17 cellular contexts compared by ENCODE assay signal in genomic region chr3:102068327-102068726, GRCh38.
A peak's percentile ranks its signal among the peaks of the same experiment; 100 is the strongest.
DNase-seq lines count a peak whose midpoint lies in the region; ATAC-seq and TF ChIP-seq lines count a peak whose summit lies in the region.
"Had no signal": no experiment of that assay in that cellular context is flagged by ENCODE, and none has a peak within 500 bp of the region (broad histone marks: within the 10 kb centered on the region; RNA-seq: fewer than 3 reads in every experiment).

No MANE protein-coding gene starts in this region.

- H3K36me3 ChIP-seq in A673 (ENCODE audit: insufficient read depth, low read length, poor library complexity, severe bottlenecking) (no peaks in the 10 kb centered on the region), IMR-90 (ENCODE audit: control insufficient read depth, insufficient read depth, low read length) (no peaks in the 10 kb centered on the region), mammary epithelial cell (ENCODE audit: insufficient read depth, low read length) (no peaks in the 10 kb centered on the region), mucosa of descending colon (ENCODE audit: low read depth) (no peaks in the 10 kb centered on the region), PC-9 (ENCODE audit: low read depth) (no peaks in the 10 kb centered on the region)
- H3K36me3 ChIP-seq: MG63, SJSA1 had no signal

- in situ Hi-C loops in IMR-90 (cut with MboI; ENCODE audit: low sequenced_read_pairs) = no loop called here
- in situ Hi-C loops in mammary epithelial cell (cut with MboI; ENCODE audit: low sequenced_read_pairs in 2 of 2) = no loop called here

- no CpG with 5 or more reads among the region's 1 CpG for WGBS in IMR-90 (ENCODE audit: extremely low coverage in 2 of 2, insufficient read length in 1 of 2), 2 experiments
- 100% methylated on average over 1 of the region's 1 CpG for WGBS in mammary epithelial cell (ENCODE audit: low coverage, missing lambda C conversion rate)

- H3K9ac ChIP-seq in IMR-90 (ENCODE audit: low read depth, low read length) = no peak overlapping the region
- H3K9ac ChIP-seq in mammary epithelial cell (ENCODE audit: insufficient read depth, low read length) = no peak overlapping the region

- ATAC-seq in IMR-90 (ENCODE audit: low read depth) = no peak
- peak; percentile 91 for ATAC-seq in mucosa of descending colon
- no peak for ATAC-seq in GM18870 (IDR thresholded peaks at IDR 0.05; ENCODE audit: unreplicated experiment)
- ATAC-seq in GM18873 (IDR thresholded peaks at IDR 0.05; ENCODE audit: low FRiP score, unreplicated experiment) = no peak
- no peak for ATAC-seq in GM18520 (IDR thresholded peaks at IDR 0.05; ENCODE audit: unreplicated experiment)
- ATAC-seq: HCT116 had no signal

- H3K4me2 ChIP-seq in IMR-90 (ENCODE audit: low read depth, low read length) (no peak overlapping the region), mammary epithelial cell (ENCODE audit: insufficient read depth, low read depth, low read length) (no peak overlapping the region), PC-9 (no peak overlapping the region)

- no peak for TF ChIP-seq POLR2A in IMR-90 (IDR thresholded peaks at IDR 0.05; ENCODE audit: low read depth, low read length)

- no peak overlapping the region for H2BK20ac ChIP-seq in IMR-90 (ENCODE audit: low read depth, low read length)

- H2BK120ac ChIP-seq in IMR-90 (ENCODE audit: low read depth, low read length) = no peak overlapping the region

- no peak for TF ChIP-seq RAD21 in IMR-90 (IDR thresholded peaks at IDR 0.05; ENCODE audit: low read length)

- no peaks in the 10 kb centered on the region; the same call in 1 of the 2 replicates for H3K9me1 ChIP-seq in IMR-90 (ENCODE audit: insufficient read depth, low read length)

- H3K4me1 ChIP-seq in A673 (ENCODE audit: insufficient read depth, low read length, poor library complexity, severe bottlenecking) = no peaks in the 10 kb centered on the region
- H3K4me1 ChIP-seq in IMR-90 (ENCODE audit: control insufficient read depth, insufficient read depth, low read length) = peaks cover 4% of the 10 kb centered on the region
- H3K4me1 ChIP-seq in mammary epithelial cell (ENCODE audit: insufficient read depth, low read length) = peaks cover 14% of the 10 kb centered on the region
- H3K4me1 ChIP-seq in mucosa of descending colon (ENCODE audit: low read depth) = no peaks in the 10 kb centered on the region
- H3K4me1 ChIP-seq in PC-9 (replicated peaks; ENCODE audit: insufficient read depth) = no peaks in the 10 kb centered on the region
- H3K4me1 ChIP-seq: SJSA1 had no signal

- no peaks in the 10 kb centered on the region for H3K79me2 ChIP-seq in mammary epithelial cell (ENCODE audit: insufficient read depth, low read length)
- no peaks in the 10 kb centered on the region for H3K79me2 ChIP-seq in PC-9 (ENCODE audit: low read depth)

- DNase-seq in A673 (ENCODE audit: low spot score) (peak; percentile 40), IMR-90 (no peak), mammary epithelial cell (peak; percentile 67), mucosa of descending colon (no peak), PC-9 (no peak)
- DNase-seq: activated CD4-positive, alpha-beta T cell treated with anti-CD3 and anti-CD28 coated beads for 36 hours; central memory CD4-positive, alpha-beta T cell; effector memory CD4-positive, alpha-beta T cell; NCI-H2029; NCI-H526 treated with DMSO at 0.1 percent for 48 hours; right cardiac atrium had no signal

- dilution Hi-C loops in IMR-90 (cut with HindIII; ENCODE audit: low sequenced_read_pairs, unreplicated experiment) = no loop called here
- dilution Hi-C loops in mammary epithelial cell (cut with HindIII; ENCODE audit: low sequenced_read_pairs) = no loop called here

- BruUV-seq in A673 (replicated peaks; lab: Mats Ljungman, UMichigan) (no TSS peak), IMR-90 (replicated peaks; lab: Mats Ljungman, UMichigan) (no TSS peak), mammary epithelial cell (replicated peaks; lab: Mats Ljungman, UMichigan) (no TSS peak), PC-9 (replicated peaks; lab: Mats Ljungman, UMichigan) (no TSS peak)

- H3K9me3 ChIP-seq in A673 (ENCODE audit: low read depth, low read length, poor library complexity, severe bottlenecking) (no peaks in the 10 kb centered on the region), IMR-90 (ENCODE audit: control insufficient read depth, insufficient read depth, low read length) (no peaks in the 10 kb centered on the region), mammary epithelial cell (replicated peaks; ENCODE audit: insufficient read depth, low read length) (no peaks in the 10 kb centered on the region), mucosa of descending colon (no peaks in the 10 kb centered on the region), PC-9 (ENCODE audit: insufficient read depth, low read depth) (no peaks in the 10 kb centered on the region)
- H3K9me3 ChIP-seq: SJSA1 had no signal

- intact Hi-C loops in A673 (cut with micrococcal nuclease; ENCODE audit: unreplicated experiment) = no loop called here
- intact Hi-C loops in IMR-90 (cut with micrococcal nuclease) = no loop called here
- intact Hi-C loops in mammary epithelial cell (cut with micrococcal nuclease) = no loop called here
- intact Hi-C loops in mucosa of descending colon (cut with DNase I, micrococcal nuclease) = no loop called here
- intact Hi-C loops in PC-9 (cut with micrococcal nuclease; ENCODE audit: unreplicated experiment) = no loop called here

- H2AFZ ChIP-seq in IMR-90 (replicated peaks; ENCODE audit: low read length, poor library complexity) (no peak overlapping the region), mammary epithelial cell (ENCODE audit: low read depth, low read length) (no peak overlapping the region), PC-9 (no peak overlapping the region)

- no peak overlapping the region; the same call in 1 of the 2 replicates for H4K91ac ChIP-seq in IMR-90 (ENCODE audit: insufficient read depth, low read depth, low read length)

- H3K27ac ChIP-seq in A673 (ENCODE audit: low read depth, low read length, poor library complexity, severe bottlenecking) (no peak overlapping the region), IMR-90 (ENCODE audit: insufficient read depth, low read length) (no peak overlapping the region), mammary epithelial cell (ENCODE audit: insufficient read depth, low read depth, low read length) (no peak overlapping the region), PC-9 (no peak overlapping the region)
- H3K27ac ChIP-seq: SJSA1 had no signal

- peak overlapping the region; percentile 38 for H2BK5ac ChIP-seq in IMR-90 (ENCODE audit: low read depth, low read length, poor library complexity, severe bottlenecking)

- H2BK15ac ChIP-seq in IMR-90 (ENCODE audit: low read depth, low read length) = no peak overlapping the region

- H3K4me3 ChIP-seq in A673 (ENCODE audit: low read depth, low read length, poor library complexity, severe bottlenecking) (no peak overlapping the region), IMR-90 (ENCODE audit: insufficient read depth, low read depth, low read length) (no peak overlapping the region), mammary epithelial cell (replicated peaks in 1 of 3; ENCODE audit: insufficient read depth in 1 of 3, low read depth in 2 of 3, low read length in 3 of 3) (no peak overlapping the region), mucosa of descending colon (no peak overlapping the region), PC-9 (no peak overlapping the region)
- H3K4me3 ChIP-seq: MG63, SJSA1 had no signal

- H3K18ac ChIP-seq in IMR-90 (ENCODE audit: low read depth, low read length) = peak overlapping the region; percentile 67; the same call in 1 of the 2 replicates

- 0 out of 4 replicates have a peak overlapping the region, but pooled peaks of 1 of the 2 experiments have one; percentile 12 for H4K8ac ChIP-seq in IMR-90 (ENCODE audit: low read depth in 2 of 2, low read length in 2 of 2)

- H3K79me1 ChIP-seq in IMR-90 (ENCODE audit: low read depth in 1 of 2, low read length in 2 of 2) = no peaks in the 10 kb centered on the region

- no peak for TF ChIP-seq CTCF in A673 (conservative IDR thresholded peaks at IDR 0.05; ENCODE audit: low read depth, low read length)
- no peak for TF ChIP-seq CTCF in IMR-90 (conservative IDR thresholded peaks at IDR 0.05; ENCODE audit: low read depth, low read length)
- no peak for TF ChIP-seq CTCF in mammary epithelial cell (conservative IDR thresholded peaks at IDR 0.05 in 1 of 2, IDR thresholded peaks at IDR 0.05 in 1 of 2; ENCODE audit: extremely low read depth in 1 of 2, insufficient read depth in 1 of 2, low read depth in 1 of 2, low read length in 2 of 2)
- TF ChIP-seq CTCF in mucosa of descending colon (IDR thresholded peaks at IDR 0.05) = no peak
- no peak for TF ChIP-seq CTCF in PC-9 (conservative IDR thresholded peaks at IDR 0.05)

- H3K23ac ChIP-seq in IMR-90 (ENCODE audit: low read depth, low read length) = peak overlapping the region; percentile 14; the same call in 1 of the 2 replicates

- H2AK9ac ChIP-seq in IMR-90 (replicated peaks; ENCODE audit: low read depth, low read length, poor library complexity) = no peak overlapping the region

- H4K5ac ChIP-seq in IMR-90 (ENCODE audit: low read depth, low read length) = peak overlapping the region; percentile 68; the same call in 1 of the 2 replicates

- no peaks in the 10 kb centered on the region for H3K9me2 ChIP-seq in PC-9 (ENCODE audit: insufficient read depth)

- H3K27me3 ChIP-seq in A673 (replicated peaks; ENCODE audit: insufficient read depth, low read depth, low read length, poor library complexity) (no peaks in the 10 kb centered on the region), IMR-90 (ENCODE audit: control insufficient read depth, insufficient read depth, low read length) (no peaks in the 10 kb centered on the region), mammary epithelial cell (ENCODE audit: insufficient read depth, low read length) (no peaks in the 10 kb centered on the region), PC-9 (ENCODE audit: insufficient read depth, low read depth) (no peaks in the 10 kb centered on the region)
- H3K27me3 ChIP-seq: MG63, SJSA1 had no signal

- H3F3A ChIP-seq in PC-9 (ENCODE audit: insufficient read depth, low read depth) = no peaks in the 10 kb centered on the region

- POLR2A ChIA-PET in A673 (lab: Charles Lee; ENCODE audit: low non-redundant PET) (no interaction called here), IMR-90 (lab: Charles Lee; ENCODE audit: unreplicated experiment) (no interaction called here), PC-9 (lab: Charles Lee; ENCODE audit: unreplicated experiment) (no interaction called here)

- H3K56ac ChIP-seq in IMR-90 (ENCODE audit: extremely low read depth, insufficient read depth, low read length) = no peak overlapping the region

- H3K4ac ChIP-seq in IMR-90 (ENCODE audit: low read depth, low read length) = peak overlapping the region; percentile 19; the same call in 1 of the 2 replicates

- H2AK5ac ChIP-seq in IMR-90 (ENCODE audit: low read depth, low read length) = peak overlapping the region; percentile 11; the same call in 1 of the 2 replicates

- CTCF ChIA-PET in A673 (lab: Charles Lee) = no interaction called here
- CTCF ChIA-PET in IMR-90 (lab: Yijun Ruan, JAX) = no interaction called here
- CTCF ChIA-PET in mammary epithelial cell (lab: Charles Lee; ENCODE audit: low non-redundant PET) = no interaction called here
- CTCF ChIA-PET in PC-9 (lab: Charles Lee) = no interaction called here

- H4K20me1 ChIP-seq in IMR-90 (ENCODE audit: insufficient read depth, low read length) = no peaks in the 10 kb centered on the region
- H4K20me1 ChIP-seq in mammary epithelial cell (ENCODE audit: insufficient read depth, low read length) = no peaks in the 10 kb centered on the region
- H4K20me1 ChIP-seq in PC-9 (ENCODE audit: insufficient read depth) = no peaks in the 10 kb centered on the region

- H3K14ac ChIP-seq in IMR-90 (replicated peaks; ENCODE audit: low read depth, low read length) = peak overlapping the region; percentile 46; the same call in 1 of the 2 replicates

Comparison
In these comparisons a context has a peak if more than half of its experiments do, and no peak if none do; other contexts are left out.
1. DNase-seq: peak in A673 (single experiment) and mammary epithelial cell (single experiment); none in IMR-90 (single experiment), mucosa of descending colon (0 of 3) and PC-9 (0 of 2).